Comparison of ENCODE assay signal across 16 cellular contexts in genomic region chr6:73085362-73085975, GRCh38.
DNase-seq lines count a peak whose midpoint lies in the region; ATAC-seq, FAIRE-seq and TF ChIP-seq lines count a peak whose summit lies in the region.
"Had no signal": no experiment of that assay in that cellular context is flagged by ENCODE, and none has a peak within 500 bp of the region (broad histone marks: within the 10 kb centered on the region; RNA-seq: fewer than 3 reads in every experiment).

No MANE protein-coding gene starts in this region.

- H3K79me1 ChIP-seq in H1 (ENCODE audit: low read depth, low read length), result no peaks in the 10 kb centered on the region

- no peak overlapping the region for H2BK12ac ChIP-seq in H1 (ENCODE audit: low read depth, low read length)

- H2AK5ac ChIP-seq in H1 (ENCODE audit: low read depth, low read length), result no peak overlapping the region

- WGBS in H1 (ENCODE audit: extremely low coverage in 1 of 2, insufficient coverage in 1 of 2, insufficient read length in 1 of 2, insufficient replicate concordance in 2 of 2, low coverage in 1 of 2, low lambda C conversion rate in 2 of 2, missing lambda C conversion rate in 1 of 2), 2 experiments, result 39% methylated on average over 6 of the region's 6 CpGs; no CpG with 5 or more reads in 1 of the 2 experiments

- FAIRE-seq in H1 (lab: Jason Lieb, UNC), result no peak
- FAIRE-seq: keratinocyte had no signal

- no peak overlapping the region for H4K5ac ChIP-seq in H1 (ENCODE audit: insufficient read length, low read depth, low read length)

- 0 out of 2 replicates have a peak overlapping the region, but pooled peaks have one; percentile 39 for H2BK20ac ChIP-seq in H1 (ENCODE audit: low read length)

- peak overlapping the region; percentile 94 for H2AFZ ChIP-seq in H1 (ENCODE audit: low read length)

- H3K14ac ChIP-seq in H1 (ENCODE audit: insufficient read length), result no peak overlapping the region

- peaks cover 6% of the 10 kb centered on the region for H3K36me3 ChIP-seq in cardiac muscle cell
- no peaks in the 10 kb centered on the region for H3K36me3 ChIP-seq in H1 (ENCODE audit: control insufficient read depth in 2 of 4, insufficient read depth in 4 of 4, low read length in 3 of 4)
- H3K36me3 ChIP-seq: MG63, neutrophil had no signal

- TF ChIP-seq RAD21 in H1 (IDR thresholded peaks at IDR 0.05 in 1 of 2, conservative IDR thresholded peaks at IDR 0.05 in 1 of 2; ENCODE audit: low read depth in 2 of 2, low read length in 2 of 2), result no peak

- CTCF ChIA-PET in H1 (lab: Charles Lee; ENCODE audit: partially characterized antibody), result interaction anchor here (1.3 to 1.4 kb wide), 2 partner anchors 10 to 45 kb away, joined by 3 to 4 read pairs; no protein-coding TSS in a partner anchor

- peak overlapping the region; percentile 10; the same call in 1 of the 2 replicates for H2BK5ac ChIP-seq in H1 (ENCODE audit: low read depth, low read length)

- H3K9me3 ChIP-seq in cardiac muscle cell (ENCODE audit: low read depth), result no peaks in the 10 kb centered on the region
- no peaks in the 10 kb centered on the region for H3K9me3 ChIP-seq in H1 (ENCODE audit: insufficient read depth in 2 of 2, low read depth in 1 of 2, low read length in 1 of 2)
- H3K9me3 ChIP-seq: MG63, neutrophil had no signal

- ATAC-seq in left ventricle myocardium superior (no peak), HG03095 (IDR thresholded peaks at IDR 0.05; ENCODE audit: unreplicated experiment) (peak; percentile 43), left colon (no peak)
- ATAC-seq: esophagus mucosa had no signal

- no peaks in the 10 kb centered on the region for H4K20me1 ChIP-seq in H1 (replicated peaks in 1 of 2; ENCODE audit: control insufficient read depth in 1 of 2, insufficient read depth in 2 of 2, low read length in 2 of 2)

- no peak overlapping the region for H2BK120ac ChIP-seq in H1 (replicated peaks; ENCODE audit: low read depth, low read length)

- H3K18ac ChIP-seq in H1 (ENCODE audit: extremely low read depth, low read length), result peak overlapping the region; percentile 28; the same call in 1 of the 2 replicates

- no peak overlapping the region for H4K8ac ChIP-seq in H1 (ENCODE audit: extremely low read depth, insufficient read depth, low read length)

- no peaks in the 10 kb centered on the region for H3K23me2 ChIP-seq in H1 (ENCODE audit: low read depth, low read length)

- H4K91ac ChIP-seq in H1 (replicated peaks; ENCODE audit: insufficient read length, low read length), result peak overlapping the region; percentile 25

- no peak overlapping the region for H3K23ac ChIP-seq in H1 (ENCODE audit: insufficient read length)

- H3K79me2 ChIP-seq in H1 (ENCODE audit: control insufficient read depth in 1 of 2, insufficient read depth in 2 of 2, low read length in 2 of 2), result no peaks in the 10 kb centered on the region

- no peak for TF ChIP-seq CTCF in cardiac muscle cell (IDR thresholded peaks at IDR 0.05; ENCODE audit: low read depth, low read length)
- no peak for TF ChIP-seq CTCF in H1 (IDR thresholded peaks at IDR 0.05; ENCODE audit: control extremely low read depth in 1 of 3, insufficient read depth in 1 of 3, low read depth in 1 of 3, low read length in 3 of 3)

- intact Hi-C loops in left ventricle myocardium superior (cut with micrococcal nuclease), result no loop called here
- intact Hi-C loops in left colon (cut with DNase I, micrococcal nuclease), result no loop called here

- peak overlapping the region; percentile 33 to 39; a peak in 3 of 4 replicates for H3K4me2 ChIP-seq in H1 (ENCODE audit: insufficient read depth in 1 of 2, low read depth in 2 of 2, low read length in 2 of 2)

- no peak overlapping the region for H3K4ac ChIP-seq in H1 (replicated peaks; ENCODE audit: insufficient read length, low read depth, low read length)

- TF ChIP-seq EP300 in H1 (IDR thresholded peaks at IDR 0.05; ENCODE audit: borderline replicate concordance in 1 of 2, low read depth in 2 of 2, low read length in 2 of 2), result no peak

- peak overlapping the region; percentile 30 for H3K27ac ChIP-seq in cardiac muscle cell
- H3K27ac ChIP-seq in H1 (ENCODE audit: low read depth, low read length), result no peak overlapping the region
- H3K27ac ChIP-seq: neutrophil, SK-N-MC had no signal

- DNase-seq in cardiac muscle cell (ENCODE audit: low read depth in 1 of 2, low spot score in 1 of 2) (peak; percentile 9 to 17), left ventricle myocardium superior (no peak), H1 (ENCODE audit: low read depth in 1 of 2, low spot score in 2 of 2) (peak in 1 of 2 experiments; percentile 50), left colon (no peak), SHP77 (lab: John Stamatoyannopoulos, UW) (no peak), NCI-H2227 (lab: John Stamatoyannopoulos, UW; ENCODE audit: unreplicated experiment) (no peak), DMS79 treated with DMSO at 0.1 percent for 48 hours (lab: John Stamatoyannopoulos, UW) (no peak)
- DNase-seq: activated B cell treated with CpG ODN at 0.5 μM for 24 hours, caudate nucleus, MG63, NCI-H526 treated with DMSO at 0.1 percent for 48 hours had no signal

- no peak overlapping the region for H3K56ac ChIP-seq in H1 (replicated peaks; ENCODE audit: insufficient read length, low read depth, low read length)

- TF ChIP-seq POLR2A in H1 (IDR thresholded peaks at IDR 0.05; ENCODE audit: control extremely low read depth in 1 of 2, low read depth in 2 of 2, low read length in 2 of 2), result no peak

- POLR2A ChIA-PET in H1 (lab: Charles Lee; ENCODE audit: partially characterized antibody), result no interaction called here

- H3K4me3 ChIP-seq in cardiac muscle cell, result no peak overlapping the region
- peak overlapping the region in 1 of 4 experiments; percentile 10; a peak in 1 of 8 replicates for H3K4me3 ChIP-seq in H1 (ENCODE audit: extremely low read depth in 1 of 4, insufficient read depth in 2 of 4, low read depth in 3 of 4, low read length in 4 of 4)
- H3K4me3 ChIP-seq: MG63, SK-N-MC had no signal

- H3K4me1 ChIP-seq in cardiac muscle cell (ENCODE audit: low read depth) (peaks cover 13% of the 10 kb centered on the region), H1 (replicated peaks in 1 of 4; ENCODE audit: control insufficient read depth in 3 of 4, insufficient read depth in 4 of 4, low read length in 3 of 4) (peaks cover 0 to 12% (median 4%) of the 10 kb centered on the region in 4 experiments; a peak in 3 of 7 replicates)

- H3K27me3 ChIP-seq in cardiac muscle cell (no peaks in the 10 kb centered on the region), H1 (replicated peaks in 1 of 4; ENCODE audit: control insufficient read depth in 3 of 4, extremely low read depth in 1 of 4, insufficient read depth in 3 of 4, low read length in 3 of 4) (no peaks in the 10 kb centered on the region)
- H3K27me3 ChIP-seq: MG63, neutrophil had no signal

- no peak overlapping the region for H3K9ac ChIP-seq in H1 (replicated peaks in 1 of 4; ENCODE audit: extremely low read depth in 1 of 4, low read depth in 3 of 4, low read length in 3 of 4)

- no peak overlapping the region for H2BK15ac ChIP-seq in H1 (ENCODE audit: low read length)

TF ChIP-seq in H1, 55 proteins besides CTCF, POLR2A, EP300 and RAD21:
- TF ChIP-seq TAF1 (IDR thresholded peaks at IDR 0.05; ENCODE audit: low read depth, low read length), result peak; percentile 46; the same call in 1 of the 2 replicates
- TF ChIP-seq ASH2L (IDR thresholded peaks at IDR 0.05; ENCODE audit: low read length), result no peak

Comparison
In these comparisons a context has a peak if more than half of its experiments do, and no peak if none do; other contexts are left out.
1. DNase-seq: peak in cardiac muscle cell (2 of 2); none in left ventricle myocardium superior (single experiment), left colon (0 of 2), SHP77 (0 of 2), NCI-H2227 (single experiment) and DMS79 treated with DMSO at 0.1 percent for 48 hours (single experiment).